1 cellular context compared by ENCODE assay signal in the genomic region with DNA sequence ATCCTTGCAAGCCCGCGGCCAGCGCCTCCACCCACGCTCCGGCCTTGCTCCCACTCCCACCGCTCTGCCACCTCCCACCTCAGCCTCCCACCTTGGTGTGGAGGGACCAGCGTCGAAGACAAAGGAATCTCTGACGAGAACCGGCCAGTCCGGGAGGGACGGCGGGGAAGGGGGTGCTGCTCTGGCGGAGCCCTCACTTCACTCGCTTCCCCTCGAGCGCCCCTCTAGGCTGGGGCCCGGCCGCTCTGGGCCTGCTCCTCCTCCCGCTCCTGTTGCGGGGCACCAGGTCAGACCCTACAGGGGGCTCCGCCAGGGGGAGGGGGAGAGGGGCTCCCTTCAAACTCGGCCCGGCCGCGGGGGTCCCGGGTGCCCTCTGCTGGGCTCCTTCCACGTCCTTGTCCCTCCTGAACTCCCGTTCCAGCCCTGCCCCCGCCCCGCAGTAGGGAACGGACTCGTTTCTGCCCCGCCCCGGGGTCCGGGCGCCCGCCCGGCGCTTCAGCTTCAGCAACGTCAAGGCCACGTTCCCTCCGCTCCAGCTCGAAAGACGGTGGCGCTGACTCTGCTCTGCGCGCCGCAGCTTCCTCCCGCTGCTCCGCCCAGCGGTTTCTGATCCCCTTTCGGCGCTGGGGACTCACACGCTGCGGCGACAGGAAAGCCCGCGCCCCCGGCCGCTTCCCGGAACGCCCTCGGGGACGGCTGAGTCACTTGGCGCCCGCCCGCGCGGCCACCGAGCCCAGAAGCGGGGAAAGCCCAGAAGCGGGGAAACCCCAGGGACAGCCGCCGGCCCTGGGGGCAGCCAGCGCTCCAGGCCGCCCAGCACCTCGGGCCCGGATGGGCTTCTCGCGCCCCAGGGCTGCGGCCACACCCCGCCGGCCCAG.
TF ChIP-seq lines count a peak whose summit lies in the region.

No MANE protein-coding gene starts in this region.

TF ChIP-seq in liver, 16 proteins besides CTCF, POLR2A, EP300 and RAD21 (continued from another document):
- TF ChIP-seq FOXA1 (IDR thresholded peaks at IDR 0.05) (no peak), YY1 (IDR thresholded peaks at IDR 0.05) (no peak)
